ENCODE assay signal across 1 cellular context in the genomic region with DNA sequence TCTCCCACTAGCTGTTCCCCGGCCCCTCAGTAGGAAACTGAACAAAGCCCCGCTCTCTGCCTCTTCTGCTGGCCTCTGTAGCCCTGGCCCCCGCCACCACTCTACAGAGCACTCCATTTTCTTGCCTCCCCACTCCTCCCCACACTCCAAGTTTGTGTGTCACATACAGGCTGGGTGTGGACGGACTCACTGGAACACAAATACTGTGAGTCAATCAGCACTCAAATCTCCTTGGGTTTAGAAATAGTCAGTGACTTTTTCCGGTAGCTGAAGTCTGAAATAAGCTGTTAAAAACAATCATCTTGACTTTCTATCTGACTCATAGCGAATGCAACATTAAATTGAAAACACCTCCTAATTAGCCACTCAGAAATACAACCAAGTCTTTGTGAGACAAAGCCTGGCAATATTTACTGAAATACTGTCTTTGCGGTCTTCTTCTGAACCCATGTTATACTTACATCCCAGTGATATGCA.
TF ChIP-seq lines count a peak whose summit lies in the region.

No MANE protein-coding gene starts in this region.

TF ChIP-seq in GM12878, 131 proteins besides CTCF, POLR2A, EP300 and RAD21 (continued from another document and continues in another):
- TF ChIP-seq, protein P1, sequence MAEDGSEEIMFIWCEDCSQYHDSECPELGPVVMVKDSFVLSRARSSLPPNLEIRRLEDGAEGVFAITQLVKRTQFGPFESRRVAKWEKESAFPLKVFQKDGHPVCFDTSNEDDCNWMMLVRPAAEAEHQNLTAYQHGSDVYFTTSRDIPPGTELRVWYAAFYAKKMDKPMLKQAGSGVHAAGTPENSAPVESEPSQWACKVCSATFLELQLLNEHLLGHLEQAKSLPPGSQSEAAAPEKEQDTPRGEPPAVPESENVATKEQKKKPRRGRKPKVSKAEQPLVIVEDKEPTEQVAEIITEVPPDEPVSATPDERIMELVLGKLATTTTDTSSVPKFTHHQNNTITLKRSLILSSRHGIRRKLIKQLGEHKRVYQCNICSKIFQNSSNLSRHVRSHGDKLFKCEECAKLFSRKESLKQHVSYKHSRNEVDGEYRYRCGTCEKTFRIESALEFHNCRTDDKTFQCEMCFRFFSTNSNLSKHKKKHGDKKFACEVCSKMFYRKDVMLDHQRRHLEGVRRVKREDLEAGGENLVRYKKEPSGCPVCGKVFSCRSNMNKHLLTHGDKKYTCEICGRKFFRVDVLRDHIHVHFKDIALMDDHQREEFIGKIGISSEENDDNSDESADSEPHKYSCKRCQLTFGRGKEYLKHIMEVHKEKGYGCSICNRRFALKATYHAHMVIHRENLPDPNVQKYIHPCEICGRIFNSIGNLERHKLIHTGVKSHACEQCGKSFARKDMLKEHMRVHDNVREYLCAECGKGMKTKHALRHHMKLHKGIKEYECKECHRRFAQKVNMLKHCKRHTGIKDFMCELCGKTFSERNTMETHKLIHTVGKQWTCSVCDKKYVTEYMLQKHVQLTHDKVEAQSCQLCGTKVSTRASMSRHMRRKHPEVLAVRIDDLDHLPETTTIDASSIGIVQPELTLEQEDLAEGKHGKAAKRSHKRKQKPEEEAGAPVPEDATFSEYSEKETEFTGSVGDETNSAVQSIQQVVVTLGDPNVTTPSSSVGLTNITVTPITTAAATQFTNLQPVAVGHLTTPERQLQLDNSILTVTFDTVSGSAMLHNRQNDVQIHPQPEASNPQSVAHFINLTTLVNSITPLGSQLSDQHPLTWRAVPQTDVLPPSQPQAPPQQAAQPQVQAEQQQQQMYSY (CRISPR knock-in tag; IDR thresholded peaks at IDR 0.05) = no peak
- no peak for TF ChIP-seq POLR2AphosphoS5 (IDR thresholded peaks at IDR 0.05; ENCODE audit: low read length)
- TF ChIP-seq RAD51 (IDR thresholded peaks at IDR 0.05) = no peak
- TF ChIP-seq POLR2AphosphoS2 (IDR thresholded peaks at IDR 0.05; ENCODE audit: low read depth, low read length) = no peak
- no peak for TF ChIP-seq TBL1XR1 (IDR thresholded peaks at IDR 0.05; ENCODE audit: low read depth, low read length)
- TF ChIP-seq PML (IDR thresholded peaks at IDR 0.05; ENCODE audit: low read length) = no peak
- TF ChIP-seq CHD4 (IDR thresholded peaks at IDR 0.05) = no peak
- no peak; a peak in 1 of 4 replicates for TF ChIP-seq BHLHE40 (IDR thresholded peaks at IDR 0.05; ENCODE audit: borderline replicate concordance in 1 of 2, low read depth in 2 of 2, low read length in 1 of 2)
- TF ChIP-seq, protein P2, sequence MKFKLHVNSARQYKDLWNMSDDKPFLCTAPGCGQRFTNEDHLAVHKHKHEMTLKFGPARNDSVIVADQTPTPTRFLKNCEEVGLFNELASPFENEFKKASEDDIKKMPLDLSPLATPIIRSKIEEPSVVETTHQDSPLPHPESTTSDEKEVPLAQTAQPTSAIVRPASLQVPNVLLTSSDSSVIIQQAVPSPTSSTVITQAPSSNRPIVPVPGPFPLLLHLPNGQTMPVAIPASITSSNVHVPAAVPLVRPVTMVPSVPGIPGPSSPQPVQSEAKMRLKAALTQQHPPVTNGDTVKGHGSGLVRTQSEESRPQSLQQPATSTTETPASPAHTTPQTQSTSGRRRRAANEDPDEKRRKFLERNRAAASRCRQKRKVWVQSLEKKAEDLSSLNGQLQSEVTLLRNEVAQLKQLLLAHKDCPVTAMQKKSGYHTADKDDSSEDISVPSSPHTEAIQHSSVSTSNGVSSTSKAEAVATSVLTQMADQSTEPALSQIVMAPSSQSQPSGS (IDR thresholded peaks at IDR 0.05; ENCODE audit: low read length) = no peak
- TF ChIP-seq, protein P3, sequence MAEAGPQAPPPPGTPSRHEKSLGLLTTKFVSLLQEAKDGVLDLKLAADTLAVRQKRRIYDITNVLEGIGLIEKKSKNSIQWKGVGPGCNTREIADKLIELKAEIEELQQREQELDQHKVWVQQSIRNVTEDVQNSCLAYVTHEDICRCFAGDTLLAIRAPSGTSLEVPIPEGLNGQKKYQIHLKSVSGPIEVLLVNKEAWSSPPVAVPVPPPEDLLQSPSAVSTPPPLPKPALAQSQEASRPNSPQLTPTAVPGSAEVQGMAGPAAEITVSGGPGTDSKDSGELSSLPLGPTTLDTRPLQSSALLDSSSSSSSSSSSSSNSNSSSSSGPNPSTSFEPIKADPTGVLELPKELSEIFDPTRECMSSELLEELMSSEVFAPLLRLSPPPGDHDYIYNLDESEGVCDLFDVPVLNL (IDR thresholded peaks at IDR 0.05; ENCODE audit: low read depth, low read length) = no peak
- no peak for TF ChIP-seq ZZZ3 (IDR thresholded peaks at IDR 0.05; ENCODE audit: control insufficient read depth, insufficient read length, low read depth)
- peak; percentile 13; the same call in 1 of the 2 replicates for TF ChIP-seq SMARCA5 (IDR thresholded peaks at IDR 0.05)
- TF ChIP-seq, protein P4, sequence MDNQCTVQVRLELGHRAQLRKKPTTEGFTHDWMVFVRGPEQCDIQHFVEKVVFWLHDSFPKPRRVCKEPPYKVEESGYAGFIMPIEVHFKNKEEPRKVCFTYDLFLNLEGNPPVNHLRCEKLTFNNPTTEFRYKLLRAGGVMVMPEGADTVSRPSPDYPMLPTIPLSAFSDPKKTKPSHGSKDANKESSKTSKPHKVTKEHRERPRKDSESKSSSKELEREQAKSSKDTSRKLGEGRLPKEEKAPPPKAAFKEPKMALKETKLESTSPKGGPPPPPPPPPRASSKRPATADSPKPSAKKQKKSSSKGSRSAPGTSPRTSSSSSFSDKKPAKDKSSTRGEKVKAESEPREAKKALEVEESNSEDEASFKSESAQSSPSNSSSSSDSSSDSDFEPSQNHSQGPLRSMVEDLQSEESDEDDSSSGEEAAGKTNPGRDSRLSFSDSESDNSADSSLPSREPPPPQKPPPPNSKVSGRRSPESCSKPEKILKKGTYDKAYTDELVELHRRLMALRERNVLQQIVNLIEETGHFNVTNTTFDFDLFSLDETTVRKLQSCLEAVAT (IDR thresholded peaks at IDR 0.05) = 0 out of 2 replicates have a peak, but pooled peaks have one; percentile 41
- TF ChIP-seq ASH2L (IDR thresholded peaks at IDR 0.05; ENCODE audit: borderline replicate concordance, low read depth) = no peak
- TF ChIP-seq SMAD1 (IDR thresholded peaks at IDR 0.05; ENCODE audit: low read depth, partially characterized antibody) = no peak
- TF ChIP-seq WRNIP1 (IDR thresholded peaks at IDR 0.05; ENCODE audit: borderline replicate concordance, low read depth, low read length) = no peak
- TF ChIP-seq POU2F2 (IDR thresholded peaks at IDR 0.05; ENCODE audit: borderline replicate concordance, low read depth, low read length) = no peak
- TF ChIP-seq HCFC1 (IDR thresholded peaks at IDR 0.05; ENCODE audit: low read length) = no peak
- no peak for TF ChIP-seq MTA3 (IDR thresholded peaks at IDR 0.05; ENCODE audit: borderline replicate concordance, low read length)
- no peak for TF ChIP-seq FOXK2 (IDR thresholded peaks at IDR 0.05)
- no peak for TF ChIP-seq SRF (IDR thresholded peaks at IDR 0.05; ENCODE audit: low read depth in 2 of 2, low read length in 2 of 2)
- TF ChIP-seq BMI1 (IDR thresholded peaks at IDR 0.05; ENCODE audit: borderline replicate concordance) = peak; percentile 29; the same call in 1 of the 2 replicates
- TF ChIP-seq, protein P5, sequence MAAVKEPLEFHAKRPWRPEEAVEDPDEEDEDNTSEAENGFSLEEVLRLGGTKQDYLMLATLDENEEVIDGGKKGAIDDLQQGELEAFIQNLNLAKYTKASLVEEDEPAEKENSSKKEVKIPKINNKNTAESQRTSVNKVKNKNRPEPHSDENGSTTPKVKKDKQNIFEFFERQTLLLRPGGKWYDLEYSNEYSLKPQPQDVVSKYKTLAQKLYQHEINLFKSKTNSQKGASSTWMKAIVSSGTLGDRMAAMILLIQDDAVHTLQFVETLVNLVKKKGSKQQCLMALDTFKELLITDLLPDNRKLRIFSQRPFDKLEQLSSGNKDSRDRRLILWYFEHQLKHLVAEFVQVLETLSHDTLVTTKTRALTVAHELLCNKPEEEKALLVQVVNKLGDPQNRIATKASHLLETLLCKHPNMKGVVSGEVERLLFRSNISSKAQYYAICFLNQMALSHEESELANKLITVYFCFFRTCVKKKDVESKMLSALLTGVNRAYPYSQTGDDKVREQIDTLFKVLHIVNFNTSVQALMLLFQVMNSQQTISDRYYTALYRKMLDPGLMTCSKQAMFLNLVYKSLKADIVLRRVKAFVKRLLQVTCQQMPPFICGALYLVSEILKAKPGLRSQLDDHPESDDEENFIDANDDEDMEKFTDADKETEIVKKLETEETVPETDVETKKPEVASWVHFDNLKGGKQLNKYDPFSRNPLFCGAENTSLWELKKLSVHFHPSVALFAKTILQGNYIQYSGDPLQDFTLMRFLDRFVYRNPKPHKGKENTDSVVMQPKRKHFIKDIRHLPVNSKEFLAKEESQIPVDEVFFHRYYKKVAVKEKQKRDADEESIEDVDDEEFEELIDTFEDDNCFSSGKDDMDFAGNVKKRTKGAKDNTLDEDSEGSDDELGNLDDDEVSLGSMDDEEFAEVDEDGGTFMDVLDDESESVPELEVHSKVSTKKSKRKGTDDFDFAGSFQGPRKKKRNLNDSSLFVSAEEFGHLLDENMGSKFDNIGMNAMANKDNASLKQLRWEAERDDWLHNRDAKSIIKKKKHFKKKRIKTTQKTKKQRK (IDR thresholded peaks at IDR 0.05; ENCODE audit: low read depth, low read length) = no peak
- TF ChIP-seq CBFB (IDR thresholded peaks at IDR 0.05; ENCODE audit: low read depth) = no peak
- no peak for TF ChIP-seq YBX1 (IDR thresholded peaks at IDR 0.05)
- no peak for TF ChIP-seq TCF3 (IDR thresholded peaks at IDR 0.05; ENCODE audit: borderline replicate concordance, insufficient read depth, low read depth, low read length)
- TF ChIP-seq RB1 (IDR thresholded peaks at IDR 0.05; ENCODE audit: borderline replicate concordance) = no peak
- TF ChIP-seq MXI1 (IDR thresholded peaks at IDR 0.05; ENCODE audit: low read depth, low read length) = no peak
- no peak for TF ChIP-seq YY1 (IDR thresholded peaks at IDR 0.05; ENCODE audit: low read depth, low read length)
- peak; percentile 78 for TF ChIP-seq DPF2 (IDR thresholded peaks at IDR 0.05)
- TF ChIP-seq SIX5 (IDR thresholded peaks at IDR 0.05; ENCODE audit: low read depth, low read length, severe bottlenecking) = no peak
- TF ChIP-seq BCL11A (IDR thresholded peaks at IDR 0.05; ENCODE audit: low read depth, low read length) = peak; percentile 81
- no peak for TF ChIP-seq TCF7 (IDR thresholded peaks at IDR 0.05; ENCODE audit: borderline replicate concordance)
- TF ChIP-seq SIN3A (IDR thresholded peaks at IDR 0.05; ENCODE audit: low read depth, low read length) = no peak
- TF ChIP-seq, protein P6, sequence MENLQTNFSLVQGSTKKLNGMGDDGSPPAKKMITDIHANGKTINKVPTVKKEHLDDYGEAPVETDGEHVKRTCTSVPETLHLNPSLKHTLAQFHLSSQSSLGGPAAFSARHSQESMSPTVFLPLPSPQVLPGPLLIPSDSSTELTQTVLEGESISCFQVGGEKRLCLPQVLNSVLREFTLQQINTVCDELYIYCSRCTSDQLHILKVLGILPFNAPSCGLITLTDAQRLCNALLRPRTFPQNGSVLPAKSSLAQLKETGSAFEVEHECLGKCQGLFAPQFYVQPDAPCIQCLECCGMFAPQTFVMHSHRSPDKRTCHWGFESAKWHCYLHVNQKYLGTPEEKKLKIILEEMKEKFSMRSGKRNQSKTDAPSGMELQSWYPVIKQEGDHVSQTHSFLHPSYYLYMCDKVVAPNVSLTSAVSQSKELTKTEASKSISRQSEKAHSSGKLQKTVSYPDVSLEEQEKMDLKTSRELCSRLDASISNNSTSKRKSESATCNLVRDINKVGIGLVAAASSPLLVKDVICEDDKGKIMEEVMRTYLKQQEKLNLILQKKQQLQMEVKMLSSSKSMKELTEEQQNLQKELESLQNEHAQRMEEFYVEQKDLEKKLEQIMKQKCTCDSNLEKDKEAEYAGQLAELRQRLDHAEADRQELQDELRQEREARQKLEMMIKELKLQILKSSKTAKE (IDR thresholded peaks at IDR 0.05; ENCODE audit: low read depth, poor library complexity, severe bottlenecking) = peak; percentile 50
- 0 out of 4 replicates have a peak, but pooled peaks of 1 of the 2 experiments have one; percentile 16 for TF ChIP-seq ETV6 (conservative IDR thresholded peaks at IDR 0.05 in 1 of 2, IDR thresholded peaks at IDR 0.05 in 1 of 2; ENCODE audit: borderline replicate concordance in 1 of 2, low read depth in 1 of 2)
- TF ChIP-seq, protein P7, sequence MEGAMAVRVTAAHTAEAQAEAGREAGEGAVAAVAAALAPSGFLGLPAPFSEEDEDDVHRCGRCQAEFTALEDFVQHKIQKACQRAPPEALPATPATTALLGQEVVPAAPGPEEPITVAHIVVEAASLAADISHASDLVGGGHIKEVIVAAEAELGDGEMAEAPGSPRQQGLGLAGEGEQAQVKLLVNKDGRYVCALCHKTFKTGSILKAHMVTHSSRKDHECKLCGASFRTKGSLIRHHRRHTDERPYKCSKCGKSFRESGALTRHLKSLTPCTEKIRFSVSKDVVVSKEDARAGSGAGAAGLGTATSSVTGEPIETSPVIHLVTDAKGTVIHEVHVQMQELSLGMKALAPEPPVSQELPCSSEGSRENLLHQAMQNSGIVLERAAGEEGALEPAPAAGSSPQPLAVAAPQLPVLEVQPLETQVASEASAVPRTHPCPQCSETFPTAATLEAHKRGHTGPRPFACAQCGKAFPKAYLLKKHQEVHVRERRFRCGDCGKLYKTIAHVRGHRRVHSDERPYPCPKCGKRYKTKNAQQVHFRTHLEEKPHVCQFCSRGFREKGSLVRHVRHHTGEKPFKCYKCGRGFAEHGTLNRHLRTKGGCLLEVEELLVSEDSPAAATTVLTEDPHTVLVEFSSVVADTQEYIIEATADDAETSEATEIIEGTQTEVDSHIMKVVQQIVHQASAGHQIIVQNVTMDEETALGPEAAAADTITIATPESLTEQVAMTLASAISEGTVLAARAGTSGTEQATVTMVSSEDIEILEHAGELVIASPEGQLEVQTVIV (IDR thresholded peaks at IDR 0.05; ENCODE audit: borderline replicate concordance, partially characterized antibody) = no peak
- TF ChIP-seq, protein P8, sequence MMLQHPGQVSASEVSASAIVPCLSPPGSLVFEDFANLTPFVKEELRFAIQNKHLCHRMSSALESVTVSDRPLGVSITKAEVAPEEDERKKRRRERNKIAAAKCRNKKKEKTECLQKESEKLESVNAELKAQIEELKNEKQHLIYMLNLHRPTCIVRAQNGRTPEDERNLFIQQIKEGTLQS (IDR thresholded peaks at IDR 0.05; ENCODE audit: borderline replicate concordance, extremely low read depth, low read depth, low read length) = no peak
- TF ChIP-seq RCOR1 (conservative IDR thresholded peaks at IDR 0.05; ENCODE audit: low read depth, low read length) = no peak
- TF ChIP-seq ZNF384 (IDR thresholded peaks at IDR 0.05; ENCODE audit: borderline replicate concordance, low read depth, low read length) = no peak
